In the genomic region with DNA sequence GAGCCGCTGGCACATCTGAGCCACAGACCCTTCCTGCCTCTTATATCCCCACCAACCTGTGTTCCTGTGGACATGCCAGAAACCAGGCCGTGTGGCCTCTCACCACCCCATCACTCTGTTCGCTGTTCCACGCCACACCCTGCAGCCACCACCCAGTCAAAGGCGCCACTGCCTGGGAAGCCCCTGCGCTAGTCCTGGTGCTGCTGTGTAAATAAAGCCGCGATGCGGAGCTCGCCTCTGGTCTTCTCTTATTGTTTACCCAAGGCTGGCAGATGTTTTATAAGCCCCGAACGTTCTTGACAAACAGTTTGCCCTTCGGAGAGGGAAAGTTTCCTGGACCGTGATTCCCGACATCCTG, we compare ENCODE assay signal across 16 cellular contexts.
DNase-seq lines count a peak whose midpoint lies in the region; ATAC-seq and TF ChIP-seq lines count a peak whose summit lies in the region.
"Had no signal": no experiment of that assay in that cellular context is flagged by ENCODE, and none has a peak within 500 bp of the region (broad histone marks: within the 10 kb centered on the region; RNA-seq: fewer than 3 reads in every experiment).

No MANE protein-coding gene starts in this region.

- no peaks in the 10 kb centered on the region for H3K9me3 Mint-ChIP-seq in osteocyte (ENCODE audit: unreplicated experiment)
- H3K9me3 Mint-ChIP-seq: CD4-positive, alpha-beta memory T cell; mesothelial cell of epicardium had no signal

- H3K4me3 Mint-ChIP-seq in osteocyte (ENCODE audit: unreplicated experiment) = peak overlapping the region; percentile 46
- H3K4me3 Mint-ChIP-seq: CD4-positive, alpha-beta memory T cell; mesothelial cell of epicardium had no signal

- peak; percentile 66 for DNase-seq in DMS153 treated with DMSO at 0.1 percent for 48 hours (lab: John Stamatoyannopoulos, UW; ENCODE audit: unreplicated experiment)
- DNase-seq in NCI-H345 (lab: John Stamatoyannopoulos, UW) = peak; percentile 59
- peak; percentile 19 for DNase-seq in dermis blood vessel endothelial cell
- DNase-seq in osteocyte (ENCODE audit: extremely low spot score, unreplicated experiment) = no peak
- no peak for DNase-seq in iPS-NIHi7 (ENCODE audit: extremely low spot score)
- DNase-seq: activated CD8-positive, alpha-beta memory T cell treated with anti-CD3 and anti-CD28 coated beads, Interleukin-2, amount 50 U/mL, for 4 hours; CD4-positive, alpha-beta memory T cell; foreskin fibroblast; NCI-H1694; stimulated activated CD4-positive, alpha-beta T cell treated with anti-CD3 and anti-CD28 coated beads, Interleukin-15, amount 100 ng/mL, for 24 hours; SW 1271 had no signal

- ATAC-seq in GM21825 (IDR thresholded peaks at IDR 0.05; ENCODE audit: unreplicated experiment) (no peak), GM18517 (IDR thresholded peaks at IDR 0.05; ENCODE audit: unreplicated experiment) (no peak), HG02623 (IDR thresholded peaks at IDR 0.05; ENCODE audit: unreplicated experiment) (no peak)

- no peak overlapping the region for H3K27ac Mint-ChIP-seq in osteocyte (ENCODE audit: unreplicated experiment)
- H3K27ac Mint-ChIP-seq: mesothelial cell of epicardium had no signal

- H3K27me3 Mint-ChIP-seq in osteocyte (ENCODE audit: unreplicated experiment) = no peaks in the 10 kb centered on the region
- H3K27me3 Mint-ChIP-seq: brain; CD4-positive, alpha-beta memory T cell had no signal

- TF ChIP-seq CTCF in osteocyte (IDR thresholded peaks at IDR 0.05) = no peak

- H3K36me3 Mint-ChIP-seq in osteocyte (ENCODE audit: unreplicated experiment) = no peaks in the 10 kb centered on the region

- peaks cover 13% of the 10 kb centered on the region for H3K4me1 Mint-ChIP-seq in osteocyte (ENCODE audit: unreplicated experiment)
- H3K4me1 Mint-ChIP-seq: CD4-positive, alpha-beta memory T cell had no signal

Comparison
In these comparisons a context has a peak if more than half of its experiments do, and no peak if none do; other contexts are left out.
1. DNase-seq: peak in DMS153 treated with DMSO at 0.1 percent for 48 hours (single experiment), NCI-H345 (single experiment) and dermis blood vessel endothelial cell (single experiment); none in osteocyte (single experiment) and iPS-NIHi7 (single experiment).